Comparison of ENCODE assay signal across 8 cellular contexts in genomic region chr17:48048321-48049140, GRCh38. TPM values are rescaled to one million over a fixed set of nuclear protein-coding genes. Genes with fewer than 3 reads are reported as not detected.
DNase-seq lines count a peak whose midpoint lies in the region; ATAC-seq and TF ChIP-seq lines count a peak whose summit lies in the region.

A gene with protein sequence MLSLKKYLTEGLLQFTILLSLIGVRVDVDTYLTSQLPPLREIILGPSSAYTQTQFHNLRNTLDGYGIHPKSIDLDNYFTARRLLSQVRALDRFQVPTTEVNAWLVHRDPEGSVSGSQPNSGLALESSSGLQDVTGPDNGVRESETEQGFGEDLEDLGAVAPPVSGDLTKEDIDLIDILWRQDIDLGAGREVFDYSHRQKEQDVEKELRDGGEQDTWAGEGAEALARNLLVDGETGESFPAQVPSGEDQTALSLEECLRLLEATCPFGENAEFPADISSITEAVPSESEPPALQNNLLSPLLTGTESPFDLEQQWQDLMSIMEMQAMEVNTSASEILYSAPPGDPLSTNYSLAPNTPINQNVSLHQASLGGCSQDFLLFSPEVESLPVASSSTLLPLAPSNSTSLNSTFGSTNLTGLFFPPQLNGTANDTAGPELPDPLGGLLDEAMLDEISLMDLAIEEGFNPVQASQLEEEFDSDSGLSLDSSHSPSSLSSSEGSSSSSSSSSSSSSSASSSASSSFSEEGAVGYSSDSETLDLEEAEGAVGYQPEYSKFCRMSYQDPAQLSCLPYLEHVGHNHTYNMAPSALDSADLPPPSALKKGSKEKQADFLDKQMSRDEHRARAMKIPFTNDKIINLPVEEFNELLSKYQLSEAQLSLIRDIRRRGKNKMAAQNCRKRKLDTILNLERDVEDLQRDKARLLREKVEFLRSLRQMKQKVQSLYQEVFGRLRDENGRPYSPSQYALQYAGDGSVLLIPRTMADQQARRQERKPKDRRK (plus strand): TSS chr17:48048359. CDS start chr17:48051119, 2,760 bp downstream.

- H3K4me2 ChIP-seq in SU-DHL-6 (ENCODE audit: low read depth, low read length, poor library complexity, severe bottlenecking): peak within 1 kb of the TSS; percentile 91

- peaks cover 38 to 64% of the 10 kb centered on the region in 2 donors for H3K4me1 ChIP-seq in left lung

- no peaks in the 10 kb centered on the region for H3K9me3 ChIP-seq in SU-DHL-6 (ENCODE audit: insufficient read depth, low read length)
- no peaks in the 10 kb centered on the region for H3K9me3 ChIP-seq in left lung

- peak within 1 kb of the TSS; percentile 92 for H3K4me3 Mint-ChIP-seq in activated T-cell treated with anti-CD3 and anti-CD28 coated beads, Interleukin-2, amount 50 U/mL, for 4 hours

- peak within 1 kb of the TSS; percentile 86 for H3K27ac ChIP-seq in SU-DHL-6 (ENCODE audit: low read depth, low read length)
- peak within 1 kb of the TSS; percentile 95 to 98 for H3K27ac ChIP-seq in left lung

- peaks cover 3% of the 10 kb centered on the region; the same call in 1 of the 2 replicates for H3F3A ChIP-seq in SU-DHL-6 (ENCODE audit: insufficient read depth)

- no peaks in the 10 kb centered on the region for H3K9me2 ChIP-seq in SU-DHL-6 (replicated peaks; ENCODE audit: insufficient read depth, low read length)

- ATAC-seq in activated T-cell treated with anti-CD3 and anti-CD28 coated beads, Interleukin-2, amount 50 U/mL, for 4 hours: peak; percentile 30 to 35
- peak; percentile 82 for ATAC-seq in left lung

- H3K9me3 Mint-ChIP-seq in activated T-cell treated with anti-CD3 and anti-CD28 coated beads, Interleukin-2, amount 50 U/mL, for 4 hours: no peaks in the 10 kb centered on the region

- H3K36me3 ChIP-seq in H7 (replicated peaks; ENCODE audit: control insufficient read depth, insufficient read depth, low read length) (peaks cover 17% of the 10 kb centered on the region), SU-DHL-6 (ENCODE audit: low read length) (no peaks in the 10 kb centered on the region), left lung (peaks cover 0 to 29% of the 10 kb centered on the region in 2 donors)

- H2AFZ ChIP-seq in SU-DHL-6 (ENCODE audit: low read depth, low read length, severe bottlenecking): peak within 1 kb of the TSS; percentile 77

- no peaks in the 10 kb centered on the region for H3K27me3 Mint-ChIP-seq in activated T-cell treated with anti-CD3 and anti-CD28 coated beads, Interleukin-2, amount 50 U/mL, for 4 hours (ENCODE audit: low read depth)

- TF ChIP-seq CTCF in LNCaP clone FGC (IDR thresholded peaks at IDR 0.05; ENCODE audit: control insufficient read depth, extremely low read depth, insufficient read depth) (no peak), SU-DHL-6 (IDR thresholded peaks at IDR 0.05; ENCODE audit: insufficient read depth, low read length, poor library complexity, severe bottlenecking) (no peak), left lung (IDR thresholded peaks at IDR 0.05) (no peak)

- intact Hi-C loops in left lung (cut with DNase I): no loop called here

- H3K4me3 ChIP-seq in H7 (ENCODE audit: insufficient read depth, low read depth, low read length) (peak within 1 kb of the TSS; percentile 94), LNCaP clone FGC (ENCODE audit: low read depth, low read length) (peak within 1 kb of the TSS; percentile 88), SU-DHL-6 (ENCODE audit: insufficient read depth, low read length, poor library complexity, severe bottlenecking) (peak within 1 kb of the TSS; percentile 96), left lung (peak within 1 kb of the TSS; percentile 64 to 82)

- H3K27me3 ChIP-seq in H7 (ENCODE audit: control insufficient read depth, insufficient read depth, low read length): no peaks in the 10 kb centered on the region
- no peaks in the 10 kb centered on the region for H3K27me3 ChIP-seq in SU-DHL-6 (ENCODE audit: low read length)
- no peaks in the 10 kb centered on the region for H3K27me3 ChIP-seq in left lung

- H3K4me1 Mint-ChIP-seq in activated T-cell treated with anti-CD3 and anti-CD28 coated beads, Interleukin-2, amount 50 U/mL, for 4 hours (ENCODE audit: low read depth): peaks cover 56% of the 10 kb centered on the region

- H3K9ac ChIP-seq in SU-DHL-6 (ENCODE audit: low read length): peak within 1 kb of the TSS; percentile 87

- H4K20me1 ChIP-seq in SU-DHL-6 (ENCODE audit: low read depth, low read length): no peaks in the 10 kb centered on the region

- DNase-seq in activated T-cell treated with anti-CD3 and anti-CD28 coated beads, Interleukin-2, amount 50 U/mL, for 4 hours: no peak
- DNase-seq in activated T-cell treated with anti-CD3 and anti-CD28 coated beads, Interleukin-2, amount 50 U/mL, for 48 hours: no peak
- DNase-seq in H7 (peak; percentile 91), LNCaP clone FGC (ENCODE audit: low read depth) (peak; percentile 69), dermis microvascular lymphatic vessel endothelial cell (ENCODE audit: low read depth in 2 of 2) (peak; percentile 76 to 96), left lung (peak; percentile 94 to 95)
- DNase-seq in stimulated activated CD8-positive, alpha-beta memory T cell treated with anti-CD3 and anti-CD28 coated beads, Interleukin-2, amount 100 ng/mL, for 48 hours (ENCODE audit: low read depth in 2 of 2): peak; percentile 55 to 57

- H3K79me2 ChIP-seq in SU-DHL-6 (ENCODE audit: insufficient read depth, low read length): peaks cover 53% of the 10 kb centered on the region

- H3K36me3 Mint-ChIP-seq in activated T-cell treated with anti-CD3 and anti-CD28 coated beads, Interleukin-2, amount 50 U/mL, for 4 hours (ENCODE audit: insufficient read depth): peaks cover 22% of the 10 kb centered on the region

RNA-seq across cellular contexts. Expression of the gene that starts here (rescaled TPM):
- 100 to 1,000 TPM in 2 of 3 donors, 10 to 100 TPM in 1; 93.1 to 123 (median 109) TPM for total RNA-seq in activated T-cell treated with anti-CD3 and anti-CD28 coated beads, Interleukin-2, amount 50 U/mL, for 4 hours
- 89.5 and 114 TPM in 2 replicates for total RNA-seq in H7 (2014; rRNA removed; shearing (Covaris generic))
- total RNA-seq in dermis microvascular lymphatic vessel endothelial cell (69.3 and 109 TPM in 2 replicates), left lung (100 to 1,000 TPM; 165 to 173 TPM)

Comparison
In these comparisons a context has a peak if more than half of its experiments do, and no peak if none do; other contexts are left out.
1. DNase-seq: peak in H7 (single experiment), LNCaP clone FGC (single experiment), dermis microvascular lymphatic vessel endothelial cell (2 of 2), left lung (2 of 2) and stimulated activated CD8-positive, alpha-beta memory T cell treated with anti-CD3 and anti-CD28 coated beads, Interleukin-2, amount 100 ng/mL, for 48 hours (2 of 2); none in activated T-cell treated with anti-CD3 and anti-CD28 coated beads, Interleukin-2, amount 50 U/mL, for 4 hours (single experiment) and activated T-cell treated with anti-CD3 and anti-CD28 coated beads, Interleukin-2, amount 50 U/mL, for 48 hours (0 of 2).
2. Peak in every context shown above with its lines, with median percentiles within 50 percentile points of each other: H3K4me3 ChIP-seq.